ENCODE assay signal across 22 cellular contexts in genomic region chr14:51176819-51177218, GRCh38.
A peak's percentile ranks its signal among the peaks of the same experiment; 100 is the strongest.
DNase-seq lines count a peak whose midpoint lies in the region; ATAC-seq and TF ChIP-seq lines count a peak whose summit lies in the region.
"Had no signal": no experiment of that assay in that cellular context is flagged by ENCODE, and none has a peak within 500 bp of the region (broad histone marks: within the 10 kb centered on the region; RNA-seq: fewer than 3 reads in every experiment).

No MANE protein-coding gene starts in this region.

- no peak overlapping the region for H2BK12ac ChIP-seq in neuronal stem cell (ENCODE audit: low read length)

- peak overlapping the region; percentile 46 for H2AFZ ChIP-seq in neuronal stem cell (ENCODE audit: low read length)

- H3K14ac ChIP-seq in neuronal stem cell (ENCODE audit: low read length), result no peak overlapping the region

- no peak for ATAC-seq in GM18502 (IDR thresholded peaks at IDR 0.05; ENCODE audit: poor library complexity, unreplicated experiment)
- ATAC-seq: activated T-cell treated with anti-CD3 and anti-CD28 coated beads, Interleukin-2, amount 50 U/mL, for 4 hours; gastroesophageal sphincter; left colon; natural killer cell treated with Interleukin-12 subunit alpha and Interleukin-12 subunit beta and Interleukin-15 and Interleukin-18, amount 100 ng/mL, for 72 hours had no signal

- no peaks in the 10 kb centered on the region for H3K9me3 ChIP-seq in HEK293 (ENCODE audit: control insufficient read depth, insufficient read depth, low read depth, low read length)
- H3K9me3 ChIP-seq in neuronal stem cell (replicated peaks in 1 of 2; ENCODE audit: control insufficient read depth in 2 of 2, insufficient read depth in 1 of 2, low read depth in 1 of 2, low read length in 2 of 2), result no peaks in the 10 kb centered on the region
- H3K9me3 ChIP-seq: gastroesophageal sphincter, prostate gland had no signal

- H3K4me3 ChIP-seq in HEK293 (ENCODE audit: low read depth, low read length) (no peak overlapping the region), fibroblast of mammary gland (ENCODE audit: control insufficient read depth, low read depth, low read length) (no peak overlapping the region), neuronal stem cell (ENCODE audit: low read length in 2 of 2) (no peak overlapping the region), dorsolateral prefrontal cortex (no peak overlapping the region)
- H3K4me3 ChIP-seq: gastroesophageal sphincter, prostate gland, smooth muscle cell had no signal

- intact Hi-C loops in dorsolateral prefrontal cortex (cut with DNase I), result no loop called here

- no peaks in the 10 kb centered on the region for H3K27me3 ChIP-seq in neuronal stem cell (ENCODE audit: control insufficient read depth in 3 of 3, insufficient read depth in 3 of 3, low read depth in 1 of 3, low read length in 3 of 3)
- H3K27me3 ChIP-seq in dorsolateral prefrontal cortex, result no peaks in the 10 kb centered on the region

- no peak for TF ChIP-seq CTCF in HEK293 (tag by site-specific recombination; IDR thresholded peaks at IDR 0.05)
- no peak for TF ChIP-seq CTCF in fibroblast of mammary gland (conservative IDR thresholded peaks at IDR 0.05; ENCODE audit: control insufficient read depth, insufficient read depth, low read depth, low read length)
- TF ChIP-seq CTCF in dorsolateral prefrontal cortex (IDR thresholded peaks at IDR 0.05 in 54 of 56, conservative IDR thresholded peaks at IDR 0.05 in 2 of 56; ENCODE audit: low read depth in 1 of 56, partially characterized antibody in 56 of 56), result no peak

- CTCF ChIA-PET in HEK293 (lab: Yijun Ruan, JAX), result no interaction called here

- no peak overlapping the region for H2AK5ac ChIP-seq in neuronal stem cell (ENCODE audit: low read depth, low read length)

- no peak overlapping the region for H2BK5ac ChIP-seq in neuronal stem cell (ENCODE audit: low read length)

- H2BK15ac ChIP-seq in neuronal stem cell (ENCODE audit: low read length), result no peak overlapping the region

- H3K4me1 ChIP-seq in HEK293 (ENCODE audit: control insufficient read depth, insufficient read depth, low read length) (0 out of 2 replicates have a peak, but pooled peaks cover 5% of the 10 kb centered on the region), neuronal stem cell (ENCODE audit: control insufficient read depth in 2 of 2, insufficient read depth in 1 of 2, low read depth in 1 of 2, low read length in 2 of 2) (peaks cover 2 to 9% of the 10 kb centered on the region in 2 donors)
- H3K4me1 ChIP-seq: gastroesophageal sphincter, prostate gland had no signal

- no peaks in the 10 kb centered on the region for H3K79me1 ChIP-seq in neuronal stem cell (ENCODE audit: low read depth, low read length)

- no peak overlapping the region for H3K4ac ChIP-seq in neuronal stem cell (ENCODE audit: low read length)

- H3K27ac ChIP-seq in HEK293 (ENCODE audit: extremely low read depth, low read depth, low read length), result no peak overlapping the region
- no peak overlapping the region for H3K27ac ChIP-seq in neuronal stem cell (replicated peaks; ENCODE audit: low read length)
- no peak overlapping the region for H3K27ac ChIP-seq in dorsolateral prefrontal cortex
- H3K27ac ChIP-seq: gastroesophageal sphincter, prostate gland had no signal

- H3K36me3 ChIP-seq in HEK293 (ENCODE audit: control insufficient read depth in 2 of 2, insufficient read depth in 1 of 2, low read length in 2 of 2) (no peaks in the 10 kb centered on the region), neuronal stem cell (replicated peaks in 1 of 2; ENCODE audit: control insufficient read depth in 2 of 2, insufficient read depth in 2 of 2, low read length in 2 of 2) (no peaks in the 10 kb centered on the region)
- H3K36me3 ChIP-seq: gastroesophageal sphincter, prostate gland had no signal

- H4K8ac ChIP-seq in neuronal stem cell (ENCODE audit: low read depth, low read length), result no peak overlapping the region

- no peak overlapping the region for H3K18ac ChIP-seq in neuronal stem cell (ENCODE audit: low read length)

- H4K91ac ChIP-seq in neuronal stem cell (ENCODE audit: low read depth, low read length, poor library complexity), result no peak overlapping the region

- no peak overlapping the region for H2BK120ac ChIP-seq in neuronal stem cell (ENCODE audit: low read depth, low read length)

- no CpG with 5 or more reads among the region's 4 CpGs for WGBS in neuronal stem cell (ENCODE audit: extremely low coverage in 2 of 2, insufficient read length in 2 of 2, insufficient replicate concordance in 1 of 2), 2 donors

- H3K23ac ChIP-seq in neuronal stem cell (ENCODE audit: low read depth, low read length, poor library complexity), result no peak overlapping the region

- POLR2A ChIA-PET in HEK293 (lab: Yijun Ruan, JAX), result interaction anchor here (0.6 kb wide), 1 partner anchor 510 kb away, joined by 5 read pairs; no protein-coding TSS in a partner anchor

- no peak overlapping the region for H3K4me2 ChIP-seq in neuronal stem cell (ENCODE audit: insufficient read depth, low read length, poor library complexity, severe bottlenecking)
- H3K4me2 ChIP-seq: smooth muscle cell had no signal

- DNase-seq in NCI-H2171 (lab: John Stamatoyannopoulos, UW) (peak; percentile 7), fibroblast of mammary gland (ENCODE audit: low read depth) (peak; percentile 30), neuronal stem cell (ENCODE audit: low spot score) (no peak), dorsolateral prefrontal cortex (no peak), dermis blood vessel endothelial cell (no peak)
- DNase-seq: activated naive CD4-positive, alpha-beta T cell treated with Interleukin-2 at 50 U/mL for 16 hours; activated T-cell treated with anti-CD3 and anti-CD28 coated beads, Interleukin-2, amount 50 U/mL, for 4 hours; AML-193; CD8-positive, alpha-beta memory T cell; central memory CD4-positive, alpha-beta T cell; effector CD4-positive, alpha-beta T cell; left colon; NCI-H1048; NCI-H2227 treated with DMSO at 0.1 percent for 48 hours; stimulated activated CD4-positive, alpha-beta T cell treated with anti-CD3 and anti-CD28 coated beads, Interleukin-4, amount 100 ng/mL, for 1 hour; T1000 had no signal

- H3K9ac ChIP-seq in neuronal stem cell (ENCODE audit: low read depth, low read length, poor library complexity), result no peak overlapping the region

TF ChIP-seq in HEK293, 187 proteins besides CTCF, POLR2A, EP300 and RAD21:
- TF ChIP-seq GLIS1 (tag by site-specific recombination; IDR thresholded peaks at IDR 0.05) (peak; percentile 70), KLF9 (tag by site-specific recombination; IDR thresholded peaks at IDR 0.05; ENCODE audit: low read depth) (no peak)

Comparison
In these comparisons a context has a peak if more than half of its experiments do, and no peak if none do; other contexts are left out.
1. DNase-seq: peak in NCI-H2171 (single experiment) and fibroblast of mammary gland (single experiment); none in neuronal stem cell (single experiment), dorsolateral prefrontal cortex (0 of 10) and dermis blood vessel endothelial cell (single experiment).